10 cellular contexts compared by ENCODE assay signal in the genomic region with DNA sequence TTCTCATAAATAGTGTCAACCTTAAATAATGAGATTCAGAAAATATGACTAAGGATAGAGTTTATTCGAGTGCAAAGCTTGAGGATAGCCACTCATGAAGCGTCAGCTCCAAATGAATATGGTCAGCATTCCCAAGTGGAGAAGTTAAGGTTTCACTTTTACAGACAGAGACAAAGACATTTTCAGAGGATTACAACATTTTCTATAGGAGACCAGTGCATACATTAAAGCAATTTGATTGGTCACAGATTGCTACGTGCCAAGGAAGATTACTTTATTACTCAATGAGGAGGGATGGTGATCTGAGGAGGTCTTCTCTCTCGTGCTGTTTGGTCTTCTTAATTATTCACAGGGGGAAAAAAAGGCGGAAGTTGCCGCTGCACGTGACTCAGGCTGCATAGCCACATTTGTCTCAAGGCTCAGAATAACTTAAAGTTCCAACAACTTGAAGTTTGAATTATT.
DNase-seq lines count a peak whose midpoint lies in the region; ATAC-seq and TF ChIP-seq lines count a peak whose summit lies in the region.
"Had no signal": no experiment of that assay in that cellular context is flagged by ENCODE, and none has a peak within 500 bp of the region (broad histone marks: within the 10 kb centered on the region; RNA-seq: fewer than 3 reads in every experiment).

No MANE protein-coding gene starts in this region.

- CTCF ChIA-PET in RWPE1 (lab: Yijun Ruan, JAX), result no interaction called here

- H3K27ac ChIP-seq in RWPE1, result no peak overlapping the region

- peak overlapping the region; percentile 63 for H3K4me2 ChIP-seq in skeletal muscle satellite cell (ENCODE audit: low read length)

- no peak for ATAC-seq in GM18873 (IDR thresholded peaks at IDR 0.05; ENCODE audit: low FRiP score, unreplicated experiment)

- peak overlapping the region; percentile 33 for H3K4me3 ChIP-seq in fibroblast of mammary gland (ENCODE audit: control insufficient read depth, low read depth, low read length)
- peak overlapping the region; percentile 42 for H3K4me3 ChIP-seq in skeletal muscle satellite cell (ENCODE audit: low read length)

- H3K27me3 ChIP-seq in skeletal muscle satellite cell (ENCODE audit: control insufficient read depth, insufficient read depth, low read length), result no peaks in the 10 kb centered on the region

- TF ChIP-seq CTCF in RWPE1 (conservative IDR thresholded peaks at IDR 0.05; ENCODE audit: low read depth), result no peak
- TF ChIP-seq CTCF in fibroblast of mammary gland (conservative IDR thresholded peaks at IDR 0.05; ENCODE audit: control insufficient read depth, insufficient read depth, low read depth, low read length), result no peak

- peak; percentile 66 for DNase-seq in H4 (ENCODE audit: low spot score)
- peak; percentile 17 for DNase-seq in RWPE1 (ENCODE audit: low spot score)
- peak; percentile 62 for DNase-seq in fibroblast of mammary gland (ENCODE audit: low read depth)
- DNase-seq in NCI-H446 (lab: John Stamatoyannopoulos, UW), result no peak
- no peak for DNase-seq in mesenteric fat pad (ENCODE audit: low spot score)
- no peak for DNase-seq in activated CD8-positive, alpha-beta memory T cell treated with anti-CD3 and anti-CD28 coated beads, Interleukin-2, amount 50 U/mL, for 48 hours
- DNase-seq: activated naive CD4-positive, alpha-beta T cell treated with anti-CD3 and anti-CD28 coated beads for 36 hours; stimulated activated CD4-positive, alpha-beta T cell treated with anti-CD3 and anti-CD28 coated beads, Interleukin-1b, Interleukin-23, amount 100 ng/mL, for 48 hours had no signal

- peaks cover 14% of the 10 kb centered on the region for H3K4me1 ChIP-seq in skeletal muscle satellite cell (ENCODE audit: control insufficient read depth, insufficient read depth, low read length)

- POLR2A ChIA-PET in RWPE1 (lab: Yijun Ruan, JAX; ENCODE audit: low non-redundant PET), result no interaction called here

- no peaks in the 10 kb centered on the region for H3K9me3 ChIP-seq in skeletal muscle satellite cell (replicated peaks; ENCODE audit: low read length)

- H3K9ac ChIP-seq in skeletal muscle satellite cell (ENCODE audit: low read depth, low read length), result peak overlapping the region; percentile 2

- H3K36me3 ChIP-seq in skeletal muscle satellite cell (ENCODE audit: insufficient read depth, low read length), result no peaks in the 10 kb centered on the region

Comparison
In these comparisons a context has a peak if more than half of its experiments do, and no peak if none do; other contexts are left out.
1. DNase-seq: peak in H4 (single experiment), RWPE1 (single experiment) and fibroblast of mammary gland (single experiment); none in NCI-H446 (0 of 2), mesenteric fat pad (single experiment) and activated CD8-positive, alpha-beta memory T cell treated with anti-CD3 and anti-CD28 coated beads, Interleukin-2, amount 50 U/mL, for 48 hours (single experiment).